ENCODE assay signal across 9 cellular contexts in the genomic region with DNA sequence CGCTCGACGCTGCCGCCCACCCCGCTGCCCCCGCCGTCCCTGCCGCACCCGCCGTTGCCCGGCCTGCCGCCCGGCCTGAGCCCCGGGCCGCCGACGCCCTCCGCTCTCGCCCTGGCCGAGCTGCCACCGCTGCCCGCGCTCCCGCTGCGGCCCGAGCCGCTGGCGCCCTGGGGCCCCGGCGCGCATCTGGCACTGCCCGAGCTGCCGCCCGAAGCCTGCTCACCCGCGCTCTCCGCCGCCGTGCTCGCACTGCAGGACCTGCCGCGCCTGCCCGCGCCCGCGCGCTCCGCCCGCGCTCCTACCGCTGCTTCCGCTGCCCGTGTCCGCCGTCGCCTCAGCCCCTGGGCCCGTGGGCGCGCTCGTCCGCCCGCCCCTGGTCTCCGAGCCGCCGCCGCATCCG. TPM values are rescaled to one million over a fixed set of nuclear protein-coding genes. Genes with fewer than 3 reads are reported as not detected.
DNase-seq lines count a peak whose midpoint lies in the region; ATAC-seq and TF ChIP-seq lines count a peak whose summit lies in the region.
"Had no signal": no experiment of that assay in that cellular context is flagged by ENCODE, and none has a peak within 500 bp of the region (broad histone marks: within the 10 kb centered on the region; RNA-seq: fewer than 3 reads in every experiment).

No MANE protein-coding gene starts in this region.

- peak overlapping the region in 1 of 12 donors; percentile 67 for H3K27ac ChIP-seq in heart left ventricle

- H3K9me3 ChIP-seq in heart left ventricle, result no peaks in the 10 kb centered on the region

- no peak overlapping the region for H3K4me3 ChIP-seq in epithelial cell of esophagus (ENCODE audit: low read length)
- peak overlapping the region in 6 of 12 donors; percentile 25 to 53 (median 40) for H3K4me3 ChIP-seq in heart left ventricle

- H3K36me3 ChIP-seq in heart left ventricle, result peaks cover 0 to 2% (median 0%) of the 10 kb centered on the region in 9 donors

- peak; percentile 7 for ATAC-seq in GM18907 (IDR thresholded peaks at IDR 0.05; ENCODE audit: unreplicated experiment)
- ATAC-seq in HG03571 (IDR thresholded peaks at IDR 0.05; ENCODE audit: unreplicated experiment), result peak; percentile 9
- no peak for ATAC-seq in heart left ventricle

- H3K27me3 ChIP-seq in heart left ventricle, result peaks cover 0 to 57% (median 23%) of the 10 kb centered on the region in 9 donors

- DNase-seq in ACHN (peak; percentile 40), epithelial cell of esophagus (ENCODE audit: low read depth) (peak; percentile 52), EL (no peak), KG1 (lab: John Stamatoyannopoulos, UW) (no peak), NCI-H446 treated with DMSO at 0.1 percent for 48 hours (lab: John Stamatoyannopoulos, UW) (no peak), heart left ventricle (no peak)

- intact Hi-C loops in heart left ventricle (cut with DNase I), result loop anchor here in 1 of 10 donors (1.0 kb wide), 1 partner anchor 16 kb away; the partner anchor contains the start of gene TNFRSF12A

- 0 to 2% (median 1%) methylated on average over 17 to 64 of the region's 67 CpGs for WGBS in heart left ventricle, 4 donors

- TF ChIP-seq CTCF in epithelial cell of esophagus (IDR thresholded peaks at IDR 0.05; ENCODE audit: insufficient read depth, low read depth, low read length, missing control alignments) (no peak), heart left ventricle (IDR thresholded peaks at IDR 0.05) (no peak)

- peaks cover 0 to 30% (median 4%) of the 10 kb centered on the region in 12 donors for H3K4me1 ChIP-seq in heart left ventricle

- TF ChIP-seq POLR2A in heart left ventricle (IDR thresholded peaks at IDR 0.05), result no peak

- in situ Hi-C loops in ACHN (cut with HindIII; ENCODE audit: low pct_ligation_motif_present, low pct_unique_long_range_greater_than_20kb, low sequenced_read_pairs), result no loop called here

RNA-seq across cellular contexts. Expression of gene CLDN9, which starts 8.4 kb away (rescaled TPM):
- total RNA-seq in heart left ventricle, result 1 to 10 TPM in 2 of 9 donors, under 1 TPM in 7; 0.13 to 2.0 (median 0.75) TPM
- polyA plus RNA-seq in heart left ventricle, result 1 to 10 TPM in 1 of 2 donors, under 1 TPM in 1; 0.62 to 1.7 TPM

RNA-seq across cellular contexts. Expression of gene CLDN6, which starts 13.7 kb away (rescaled TPM):
- total RNA-seq in heart left ventricle, result not detected
- under 1 TPM in 1 of 2 donors, not detected in 1; 0.04 TPM for polyA plus RNA-seq in heart left ventricle
- total RNA-seq: subcutaneous adipose tissue had no signal

RNA-seq across cellular contexts. Expression of gene TNFRSF12A, which starts 15.8 kb away (rescaled TPM):
- 100 to 1,000 TPM in 3 of 9 donors, 10 to 100 TPM in 6; 27.8 to 289 (median 92.4) TPM for total RNA-seq in heart left ventricle
- polyA plus RNA-seq in heart left ventricle, result 100 to 1,000 TPM; 260 to 824 TPM

RNA-seq across cellular contexts. Expression of gene HCFC1R1, which starts 19.4 kb away (rescaled TPM):
- total RNA-seq in heart left ventricle, result 10 to 100 TPM; 32.8 to 66.7 (median 50.5) TPM
- 100 to 1,000 TPM in 1 of 2 donors, 10 to 100 TPM in 1; 54.6 to 189 TPM for polyA plus RNA-seq in heart left ventricle

RNA-seq across cellular contexts. Expression of gene THOC6, which starts 19.5 kb away (rescaled TPM):
- total RNA-seq in heart left ventricle, result 10 to 100 TPM in 4 of 9 donors, 1 to 10 TPM in 5; 6.9 to 14.0 (median 9.4) TPM
- 10 to 100 TPM; 15.4 to 23.0 TPM for polyA plus RNA-seq in heart left ventricle

Comparison
In these comparisons a context has a peak if more than half of its experiments do, and no peak if none do; other contexts are left out.
1. DNase-seq: peak in ACHN (single experiment) and epithelial cell of esophagus (single experiment); none in EL (single experiment), KG1 (single experiment), NCI-H446 treated with DMSO at 0.1 percent for 48 hours (single experiment) and heart left ventricle (0 of 5).
2. ATAC-seq: peak in GM18907 (single experiment) and HG03571 (single experiment); none in heart left ventricle (0 of 4).